21 cellular contexts compared by ENCODE assay signal in genomic region chr16:70781800-70782199, GRCh38. TPM values are rescaled to one million over a fixed set of nuclear protein-coding genes. Genes with fewer than 3 reads are reported as not detected.
A peak's percentile ranks its signal among the peaks of the same experiment; 100 is the strongest.
DNase-seq lines count a peak whose midpoint lies in the region; ATAC-seq and TF ChIP-seq lines count a peak whose summit lies in the region.
"Had no signal": no experiment of that assay in that cellular context is flagged by ENCODE, and none has a peak within 500 bp of the region (broad histone marks: within the 10 kb centered on the region; RNA-seq: fewer than 3 reads in every experiment).

No MANE protein-coding gene starts in this region.

- no peaks in the 10 kb centered on the region for H3K27me3 Mint-ChIP-seq in stimulated activated naive CD8-positive, alpha-beta T cell treated with anti-CD3 and anti-CD28 coated beads, Interleukin-15, amount 100 ng/mL, for 72 hours
- H3K27me3 Mint-ChIP-seq: CD4-positive, CD25-positive, alpha-beta regulatory T cell; CD8-positive, alpha-beta memory T cell had no signal

- H3K27me3 ChIP-seq in heart right ventricle (no peaks in the 10 kb centered on the region), right cardiac atrium (ENCODE audit: control insufficient read depth, insufficient read depth) (no peaks in the 10 kb centered on the region), aorta (ENCODE audit: control insufficient read depth in 1 of 2, insufficient read depth in 2 of 2, low read length in 1 of 2) (no peaks in the 10 kb centered on the region), stomach (no peaks in the 10 kb centered on the region)
- H3K27me3 ChIP-seq: BE2C had no signal

- peaks cover 0 to 6% of the 10 kb centered on the region in 2 donors for H3K9me3 Mint-ChIP-seq in stimulated activated naive CD8-positive, alpha-beta T cell treated with anti-CD3 and anti-CD28 coated beads, Interleukin-15, amount 100 ng/mL, for 72 hours
- H3K9me3 Mint-ChIP-seq: CD4-positive, CD25-positive, alpha-beta regulatory T cell; CD8-positive, alpha-beta memory T cell had no signal

- 79 to 87% methylated on average over 14 of the region's 14 CpGs for WGBS in heart right ventricle, 2 donors
- 83% methylated on average over 14 of the region's 14 CpGs for WGBS in right cardiac atrium
- WGBS in aorta, 2 donors: 96 to 98% methylated on average over 14 of the region's 14 CpGs
- 86 to 98% (median 96%) methylated on average over 1 to 14 of the region's 14 CpGs for WGBS in stomach, 5 donors

- no peak for TF ChIP-seq CTCF in heart right ventricle (IDR thresholded peaks at IDR 0.05)
- no peak for TF ChIP-seq CTCF in stomach (IDR thresholded peaks at IDR 0.05)

- DNase-seq in stimulated activated naive CD8-positive, alpha-beta T cell treated with anti-CD3 and anti-CD28 coated beads, Interleukin-15, amount 100 ng/mL, for 72 hours: no peak
- no peak for DNase-seq in stimulated activated naive CD8-positive, alpha-beta T cell treated with anti-CD3 and anti-CD28 coated beads, Interleukin-15, Interleukin-2, amounts not matched to agents 100 U/mL and 50 U/mL, for 24 hours
- DNase-seq in heart right ventricle (peak in 1 of 2 donors; percentile 29), right cardiac atrium (peak; percentile 58 to 83 (median 75)), aorta (peak in 1 of 2 donors; percentile 55), stomach (no peak)
- DNase-seq: ACHN; BE2C; C1 segment of cervical spinal cord; CD4-positive, CD25-positive, alpha-beta regulatory T cell; CD8-positive, alpha-beta memory T cell; COR-L47; DMS 273 treated with DMSO at 0.1 percent for 48 hours; DMS53; DND-41; EL had no signal

- ATAC-seq in stimulated activated naive CD8-positive, alpha-beta T cell treated with anti-CD3 and anti-CD28 coated beads, Interleukin-15, amount 100 ng/mL, for 72 hours: no peak
- ATAC-seq in stimulated activated naive CD8-positive, alpha-beta T cell treated with anti-CD3 and anti-CD28 coated beads, Interleukin-15, Interleukin-2, amounts not matched to agents 100 U/mL and 50 U/mL, for 24 hours: no peak
- ATAC-seq in heart right ventricle (peak in 5 of 8 donors; percentile 5 to 56 (median 35)), right cardiac atrium (peak in 1 of 2 donors; percentile 18), aorta (ENCODE audit: low FRiP score) (peak; percentile 4), HG02840 (IDR thresholded peaks at IDR 0.05; ENCODE audit: low FRiP score, unreplicated experiment) (no peak), GM19397 (IDR thresholded peaks at IDR 0.05; ENCODE audit: unreplicated experiment) (no peak)
- ATAC-seq: GM12878 had no signal

- H3K4me3 Mint-ChIP-seq in stimulated activated naive CD8-positive, alpha-beta T cell treated with anti-CD3 and anti-CD28 coated beads, Interleukin-15, amount 100 ng/mL, for 72 hours: no peak overlapping the region
- H3K4me3 Mint-ChIP-seq: CD4-positive, CD25-positive, alpha-beta regulatory T cell; CD8-positive, alpha-beta memory T cell had no signal

- peak overlapping the region in 1 of 10 donors; percentile 29 for H3K27ac ChIP-seq in heart right ventricle
- H3K27ac ChIP-seq in right cardiac atrium (ENCODE audit: low read length): no peak overlapping the region
- no peak overlapping the region for H3K27ac ChIP-seq in aorta (ENCODE audit: low read depth in 1 of 2, low read length in 2 of 2)
- no peak overlapping the region for H3K27ac ChIP-seq in stomach
- H3K27ac ChIP-seq: HL-60 had no signal

- H3K9me3 ChIP-seq in heart right ventricle: peaks cover 0 to 7% (median 0%) of the 10 kb centered on the region in 11 donors
- H3K9me3 ChIP-seq in right cardiac atrium (ENCODE audit: control insufficient read depth, low read length): no peaks in the 10 kb centered on the region
- no peaks in the 10 kb centered on the region for H3K9me3 ChIP-seq in aorta (ENCODE audit: control insufficient read depth, low read length)
- peaks cover 0 to 7% (median 0%) of the 10 kb centered on the region in 4 donors for H3K9me3 ChIP-seq in stomach
- H3K9me3 ChIP-seq: BE2C, HAP-1 had no signal

- TF ChIP-seq EP300 in stomach (IDR thresholded peaks at IDR 0.05): no peak

- TF ChIP-seq POLR2A in stomach (IDR thresholded peaks at IDR 0.05): no peak

- H3K36me3 ChIP-seq in heart right ventricle: peaks cover 0 to 99% (median 47%) of the 10 kb centered on the region in 9 donors
- H3K36me3 ChIP-seq in aorta (ENCODE audit: control insufficient read depth in 1 of 2, insufficient read depth in 2 of 2, low read length in 1 of 2): peaks cover 0 to 5% of the 10 kb centered on the region in 2 donors
- peaks cover 62 to 100% (median 99%) of the 10 kb centered on the region in 4 donors for H3K36me3 ChIP-seq in stomach

- H3K4me1 Mint-ChIP-seq in stimulated activated naive CD8-positive, alpha-beta T cell treated with anti-CD3 and anti-CD28 coated beads, Interleukin-15, amount 100 ng/mL, for 72 hours: no peaks in the 10 kb centered on the region
- H3K4me1 Mint-ChIP-seq: CD8-positive, alpha-beta memory T cell had no signal

- H3K4me3 ChIP-seq in heart right ventricle: no peak overlapping the region
- H3K4me3 ChIP-seq in right cardiac atrium (ENCODE audit: low read length): no peak overlapping the region
- no peak overlapping the region for H3K4me3 ChIP-seq in aorta (ENCODE audit: low read length in 2 of 2)
- no peak overlapping the region for H3K4me3 ChIP-seq in stomach
- H3K4me3 ChIP-seq: GM12878, HAP-1 had no signal

- H3K27ac Mint-ChIP-seq in stimulated activated naive CD8-positive, alpha-beta T cell treated with anti-CD3 and anti-CD28 coated beads, Interleukin-15, amount 100 ng/mL, for 72 hours: peak overlapping the region; percentile 4 to 87
- H3K27ac Mint-ChIP-seq: CD4-positive, CD25-positive, alpha-beta regulatory T cell; CD8-positive, alpha-beta memory T cell had no signal

- H3K4me1 ChIP-seq in heart right ventricle (peaks cover 0 to 14% (median 0%) of the 10 kb centered on the region in 9 donors), right cardiac atrium (ENCODE audit: control insufficient read depth, insufficient read depth, low read length) (no peaks in the 10 kb centered on the region), aorta (ENCODE audit: control insufficient read depth in 1 of 2, insufficient read depth in 2 of 2, low read length in 2 of 2) (no peaks in the 10 kb centered on the region), stomach (no peaks in the 10 kb centered on the region)
- H3K4me1 ChIP-seq: BE2C, HAP-1 had no signal

- intact Hi-C loops in heart right ventricle (cut with DNase I): no loop called here
- intact Hi-C loops in right cardiac atrium (cut with DNase I): no loop called here
- intact Hi-C loops in aorta (cut with DNase I): no loop called here
- intact Hi-C loops in stomach (cut with DNase I; ENCODE audit: low total_unique reads): no loop called here

RNA-seq across cellular contexts. Expression of gene VAC14, which starts 19.2 kb away (rescaled TPM):
- total RNA-seq in heart right ventricle (10 to 100 TPM; 19.2 to 27.9 (median 22.7) TPM), right cardiac atrium (10 to 100 TPM; 18.2 to 24.2 (median 23.0) TPM), aorta (10 to 100 TPM; 24.6 to 25.0 TPM), stomach (10 to 100 TPM; 14.9 to 90.6 (median 54.2) TPM)
- polyA plus RNA-seq in heart right ventricle (10 to 100 TPM; 27.1 to 43.7 TPM), right cardiac atrium (27.4 TPM), aorta (10 to 100 TPM; 19.8 to 24.8 TPM), stomach (10 to 100 TPM; 22.3 to 33.1 (median 32.1) TPM)

Comparison
In these comparisons a context has a peak if more than half of its experiments do, and no peak if none do; other contexts are left out.
1. ATAC-seq: peak in heart right ventricle (5 of 8) and aorta (single experiment); none in stimulated activated naive CD8-positive, alpha-beta T cell treated with anti-CD3 and anti-CD28 coated beads, Interleukin-15, amount 100 ng/mL, for 72 hours (single experiment), stimulated activated naive CD8-positive, alpha-beta T cell treated with anti-CD3 and anti-CD28 coated beads, Interleukin-15, Interleukin-2, amounts not matched to agents 100 U/mL and 50 U/mL, for 24 hours (single experiment), HG02840 (single experiment) and GM19397 (single experiment).
2. DNase-seq: peak in right cardiac atrium (3 of 3); none in stimulated activated naive CD8-positive, alpha-beta T cell treated with anti-CD3 and anti-CD28 coated beads, Interleukin-15, amount 100 ng/mL, for 72 hours (0 of 2), stimulated activated naive CD8-positive, alpha-beta T cell treated with anti-CD3 and anti-CD28 coated beads, Interleukin-15, Interleukin-2, amounts not matched to agents 100 U/mL and 50 U/mL, for 24 hours (single experiment) and stomach (single experiment).